Comparison of ENCODE assay signal across 1 cellular context in the genomic region with DNA sequence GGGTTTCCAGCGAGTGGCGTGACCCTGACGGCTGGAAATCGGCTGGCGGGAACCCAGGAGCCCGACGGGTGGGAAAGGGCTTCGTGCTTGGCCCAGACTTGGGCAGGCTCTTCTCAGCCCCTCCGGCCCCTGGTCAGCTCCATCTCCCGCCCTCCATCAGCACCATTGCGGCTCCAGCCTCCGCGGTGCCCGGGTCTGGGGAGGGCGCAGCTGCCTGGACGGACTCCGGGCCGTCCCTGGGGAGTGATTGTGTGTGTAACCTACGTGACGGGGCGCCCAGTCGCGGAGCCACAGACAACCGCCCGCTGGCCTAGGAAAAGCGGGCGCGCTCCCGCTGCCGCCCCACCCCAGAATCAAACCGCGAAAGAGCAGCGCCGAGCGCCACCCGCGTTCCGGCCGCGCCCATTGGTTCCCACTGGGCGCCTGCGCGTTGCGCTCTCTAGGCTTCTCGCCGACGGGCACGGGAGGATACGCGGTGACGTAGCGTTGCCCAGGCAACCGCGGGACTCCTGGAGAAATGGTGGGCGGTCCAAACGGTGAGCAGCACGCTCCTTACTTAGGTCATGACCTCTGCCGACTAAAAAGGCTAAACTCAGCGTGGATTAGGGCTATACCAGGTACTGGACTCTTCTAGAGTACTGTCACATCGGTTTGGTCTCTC.
TF ChIP-seq lines count a peak whose summit lies in the region.

Gene CFAP20DC, minus strand, starts transcription at position 355 of the 661 bp plus-strand sequence. CDS start 394 bp downstream, outside the sequence.

TF ChIP-seq in K562, 482 proteins besides CTCF, POLR2A, EP300 and RAD21 (continued from another document and continues in another):
- no peak for TF ChIP-seq STAT6 (CRISPR knock-in tag; IDR thresholded peaks at IDR 0.05)
- TF ChIP-seq TFAM (CRISPR knock-in tag; conservative IDR thresholded peaks at IDR 0.05), result no peak
- TF ChIP-seq TAL1 (IDR thresholded peaks at IDR 0.05), result no peak
- TF ChIP-seq ZNF444 (CRISPR knock-in tag; IDR thresholded peaks at IDR 0.05), result no peak
- no peak for TF ChIP-seq NFRKB (IDR thresholded peaks at IDR 0.05; ENCODE audit: low read depth)
- no peak for TF ChIP-seq ARNT (IDR thresholded peaks at IDR 0.05)
- no peak for TF ChIP-seq PTBP1 (IDR thresholded peaks at IDR 0.05; ENCODE audit: low read depth, low read length)
- no peak for TF ChIP-seq CLOCK (CRISPR knock-in tag; IDR thresholded peaks at IDR 0.05; ENCODE audit: borderline replicate concordance)
- TF ChIP-seq, protein P1, sequence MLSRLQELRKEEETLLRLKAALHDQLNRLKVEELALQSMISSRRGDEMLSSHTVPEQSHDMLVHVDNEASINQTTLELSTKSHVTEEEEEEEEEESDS (CRISPR knock-in tag; IDR thresholded peaks at IDR 0.05), result no peak
- TF ChIP-seq TFAP4 (CRISPR knock-in tag; IDR thresholded peaks at IDR 0.05; ENCODE audit: borderline replicate concordance), result no peak
- TF ChIP-seq ARID1B (IDR thresholded peaks at IDR 0.05), result no peak
- no peak for TF ChIP-seq ZNF354B (CRISPR knock-in tag; IDR thresholded peaks at IDR 0.05)
- TF ChIP-seq, protein P2, sequence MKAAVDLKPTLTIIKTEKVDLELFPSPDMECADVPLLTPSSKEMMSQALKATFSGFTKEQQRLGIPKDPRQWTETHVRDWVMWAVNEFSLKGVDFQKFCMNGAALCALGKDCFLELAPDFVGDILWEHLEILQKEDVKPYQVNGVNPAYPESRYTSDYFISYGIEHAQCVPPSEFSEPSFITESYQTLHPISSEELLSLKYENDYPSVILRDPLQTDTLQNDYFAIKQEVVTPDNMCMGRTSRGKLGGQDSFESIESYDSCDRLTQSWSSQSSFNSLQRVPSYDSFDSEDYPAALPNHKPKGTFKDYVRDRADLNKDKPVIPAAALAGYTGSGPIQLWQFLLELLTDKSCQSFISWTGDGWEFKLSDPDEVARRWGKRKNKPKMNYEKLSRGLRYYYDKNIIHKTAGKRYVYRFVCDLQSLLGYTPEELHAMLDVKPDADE (conservative IDR thresholded peaks at IDR 0.05; ENCODE audit: control insufficient read depth, low read depth, low read length), result no peak
- no peak for TF ChIP-seq OTX1 (CRISPR knock-in tag; IDR thresholded peaks at IDR 0.05)
- TF ChIP-seq PURB (CRISPR knock-in tag; IDR thresholded peaks at IDR 0.05; ENCODE audit: low read depth), result no peak
- TF ChIP-seq TAF9B (IDR thresholded peaks at IDR 0.05; ENCODE audit: partially characterized antibody), result peak; percentile 19
- TF ChIP-seq HIVEP1 (CRISPR knock-in tag; IDR thresholded peaks at IDR 0.05), result no peak
- no peak for TF ChIP-seq THRAP3 (IDR thresholded peaks at IDR 0.05; ENCODE audit: borderline replicate concordance)
- TF ChIP-seq PHF8 (IDR thresholded peaks at IDR 0.05; ENCODE audit: borderline replicate concordance, low read length), result peak; percentile 73; the same call in 1 of the 2 replicates
- TF ChIP-seq BACH1 (tag; IDR thresholded peaks at IDR 0.05), result no peak
- TF ChIP-seq TBL1XR1 (IDR thresholded peaks at IDR 0.05; ENCODE audit: low read length in 2 of 2), result no peak
- no peak for TF ChIP-seq CEBPB (tag; IDR thresholded peaks at IDR 0.05)
- TF ChIP-seq POLR2AphosphoS2 (IDR thresholded peaks at IDR 0.05; ENCODE audit: low read length), result no peak
- TF ChIP-seq THRA (IDR thresholded peaks at IDR 0.05), result no peak
- TF ChIP-seq RBM15 (IDR thresholded peaks at IDR 0.05; ENCODE audit: insufficient read depth, low read length), result no peak
- TF ChIP-seq SMARCA4 (IDR thresholded peaks at IDR 0.05), result no peak
- no peak for TF ChIP-seq TCFL5 (CRISPR knock-in tag; conservative IDR thresholded peaks at IDR 0.05)
- TF ChIP-seq HDAC3 (IDR thresholded peaks at IDR 0.05; ENCODE audit: borderline replicate concordance, partially characterized antibody), result no peak
- no peak for TF ChIP-seq KAT8 (IDR thresholded peaks at IDR 0.05; ENCODE audit: low read depth)
- TF ChIP-seq MYBL2 (IDR thresholded peaks at IDR 0.05; ENCODE audit: low read depth), result no peak
- TF ChIP-seq MYBL2 (CRISPR knock-in tag; IDR thresholded peaks at IDR 0.05; ENCODE audit: borderline replicate concordance), result no peak
- TF ChIP-seq SNIP1 (IDR thresholded peaks at IDR 0.05; ENCODE audit: low read depth), result no peak
- no peak for TF ChIP-seq ETV1 (tag; conservative IDR thresholded peaks at IDR 0.05; ENCODE audit: low read depth)
- no peak for TF ChIP-seq SMARCB1 (IDR thresholded peaks at IDR 0.05; ENCODE audit: insufficient read length, low read depth)
- TF ChIP-seq ZNF143 (CRISPR knock-in tag; IDR thresholded peaks at IDR 0.05), result no peak
- TF ChIP-seq SAFB (IDR thresholded peaks at IDR 0.05; ENCODE audit: borderline replicate concordance, low read depth, low read length), result no peak
- TF ChIP-seq STAG1 (CRISPR knock-in tag; IDR thresholded peaks at IDR 0.05; ENCODE audit: borderline replicate concordance), result no peak
- no peak for TF ChIP-seq KHSRP (IDR thresholded peaks at IDR 0.05)
- TF ChIP-seq LARP7 (IDR thresholded peaks at IDR 0.05), result no peak
- TF ChIP-seq EGR1 (conservative IDR thresholded peaks at IDR 0.05), result peak; percentile 25; the same call in 1 of the 2 replicates
- no peak for TF ChIP-seq ZNF184 (CRISPR knock-in tag; IDR thresholded peaks at IDR 0.05)
- TF ChIP-seq MBD2 (IDR thresholded peaks at IDR 0.05; ENCODE audit: borderline replicate concordance, low read depth), result no peak
- no peak for TF ChIP-seq ARID4B (CRISPR knock-in tag; IDR thresholded peaks at IDR 0.05)
- TF ChIP-seq MYNN (IDR thresholded peaks at IDR 0.05), result no peak
- no peak for TF ChIP-seq MYNN (CRISPR knock-in tag; IDR thresholded peaks at IDR 0.05)
- no peak for TF ChIP-seq HMG20B (CRISPR knock-in tag; IDR thresholded peaks at IDR 0.05)
- no peak for TF ChIP-seq MLLT1 (IDR thresholded peaks at IDR 0.05)
- TF ChIP-seq MCM5 (IDR thresholded peaks at IDR 0.05; ENCODE audit: low read depth), result no peak
- TF ChIP-seq ZBTB33 (CRISPR knock-in tag; IDR thresholded peaks at IDR 0.05), result no peak
- no peak for TF ChIP-seq ZBTB17 (CRISPR knock-in tag; IDR thresholded peaks at IDR 0.05)
- TF ChIP-seq DMBX1 (CRISPR knock-in tag; IDR thresholded peaks at IDR 0.05; ENCODE audit: borderline replicate concordance), result no peak
